ENCODE assay signal across 8 cellular contexts in the genomic region with DNA sequence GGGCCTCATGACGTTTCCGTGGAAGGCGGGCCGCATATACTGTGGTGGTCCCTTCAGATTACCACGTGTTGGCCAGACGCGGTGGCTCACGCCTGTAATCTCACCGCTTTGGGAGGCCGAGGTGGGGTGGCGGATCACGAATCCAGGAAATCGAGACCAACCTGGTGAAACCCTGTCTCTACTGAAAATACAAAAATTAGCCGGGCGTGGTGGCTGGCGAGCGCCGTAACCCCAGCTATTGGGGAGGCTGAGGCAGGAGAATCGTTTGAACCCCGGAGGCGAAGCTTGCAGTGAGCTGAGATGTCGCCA. TPM values are rescaled to one million over a fixed set of nuclear protein-coding genes. Genes with fewer than 3 reads are reported as not detected.
DNase-seq lines count a peak whose midpoint lies in the region; ATAC-seq and TF ChIP-seq lines count a peak whose summit lies in the region.

No MANE protein-coding gene starts in this region.

- H3K36me3 ChIP-seq in right lobe of liver (no peaks in the 10 kb centered on the region), thymus (ENCODE audit: control insufficient read depth, insufficient read depth) (no peaks in the 10 kb centered on the region)

- H3K4me1 Mint-ChIP-seq in activated CD4-positive, alpha-beta T cell treated with anti-CD3 and anti-CD28 coated beads, Interleukin-2, amount 10 ng/mL, durations not matched to agents 7 days and 5 days: peaks cover 13% of the 10 kb centered on the region

- 64% methylated on average over 7 of the region's 22 CpGs for WGBS in right lobe of liver (ENCODE audit: insufficient coverage, low coverage, low lambda C conversion rate, missing lambda C conversion rate)
- 76% methylated on average over 22 of the region's 22 CpGs for WGBS in thymus

- H3K4me3 Mint-ChIP-seq in activated CD4-positive, alpha-beta T cell treated with anti-CD3 and anti-CD28 coated beads, Interleukin-2, amount 10 ng/mL, durations not matched to agents 7 days and 5 days: peak overlapping the region; percentile 73

- H3K27ac ChIP-seq in right lobe of liver (peak overlapping the region; percentile 88 to 93 (median 91)), thymus (ENCODE audit: low read depth) (no peak overlapping the region)

- POLR2A ChIA-PET in activated CD4-positive, alpha-beta T cell treated with anti-CD3 and anti-CD28 coated beads, Interleukin-2, amount 10 ng/mL, durations not matched to agents 7 days and 5 days (lab: Charles Lee): no interaction called here

- peak overlapping the region; percentile 88 for H3K27ac Mint-ChIP-seq in activated CD4-positive, alpha-beta T cell treated with anti-CD3 and anti-CD28 coated beads, Interleukin-2, amount 10 ng/mL, durations not matched to agents 7 days and 5 days

- no peak for ATAC-seq in right lobe of liver
- no peak for ATAC-seq in GM18511 (IDR thresholded peaks at IDR 0.05; ENCODE audit: unreplicated experiment)

- intact Hi-C loops in right lobe of liver (cut with DNase I): loop anchor here (5.0 to 10.0 kb wide), 2 partner anchors 50 to 53 kb away; partner anchors contain the start of gene MAPK11 (in 1 of the 2)

- H3K4me3 ChIP-seq in astrocyte of the cerebellum (ENCODE audit: low read depth, low read length): peak overlapping the region; percentile 53
- H3K4me3 ChIP-seq in right lobe of liver: peak overlapping the region; percentile 85 to 92 (median 92)
- H3K4me3 ChIP-seq in thymus (ENCODE audit: low read length): peak overlapping the region; percentile 77

- TF ChIP-seq POLR2A in right lobe of liver (IDR thresholded peaks at IDR 0.05): no peak

- H3K36me3 Mint-ChIP-seq in activated CD4-positive, alpha-beta T cell treated with anti-CD3 and anti-CD28 coated beads, Interleukin-2, amount 10 ng/mL, durations not matched to agents 7 days and 5 days (ENCODE audit: low read depth): no peaks in the 10 kb centered on the region

- CTCF ChIA-PET in activated CD4-positive, alpha-beta T cell treated with anti-CD3 and anti-CD28 coated beads, Interleukin-2, amount 10 ng/mL, durations not matched to agents 7 days and 5 days (lab: Charles Lee): interaction anchor here (0.5 to 8.6 kb wide), 8 partner anchors 12 to 198 kb away, joined by 3 to 54 read pairs (median 4); partner anchors contain the start of genes PLXNB2 and SCO2

- in situ Hi-C loops in astrocyte of the cerebellum (cut with HindIII; ENCODE audit: low sequenced_read_pairs): no loop called here

- H3K9me3 ChIP-seq in right lobe of liver: no peaks in the 10 kb centered on the region
- no peaks in the 10 kb centered on the region for H3K9me3 ChIP-seq in thymus (ENCODE audit: control insufficient read depth)

- peaks cover 24% of the 10 kb centered on the region for H3K27me3 Mint-ChIP-seq in activated CD4-positive, alpha-beta T cell treated with anti-CD3 and anti-CD28 coated beads, Interleukin-2, amount 10 ng/mL, durations not matched to agents 7 days and 5 days

- H3K27me3 ChIP-seq in right lobe of liver: no peaks in the 10 kb centered on the region
- H3K27me3 ChIP-seq in thymus (ENCODE audit: control insufficient read depth, insufficient read depth): peaks cover 15% of the 10 kb centered on the region

- H3K4me1 ChIP-seq in right lobe of liver: peaks cover 0 to 8% (median 3%) of the 10 kb centered on the region in 4 donors
- peaks cover 4% of the 10 kb centered on the region for H3K4me1 ChIP-seq in thymus (ENCODE audit: control insufficient read depth, insufficient read depth, low read length)

- no peak for TF ChIP-seq CTCF in astrocyte of the cerebellum (IDR thresholded peaks at IDR 0.05; ENCODE audit: low read depth, low read length, missing control alignments)
- no peak for TF ChIP-seq CTCF in right lobe of liver (IDR thresholded peaks at IDR 0.05)

- no peaks in the 10 kb centered on the region for H3K9me3 Mint-ChIP-seq in activated CD4-positive, alpha-beta T cell treated with anti-CD3 and anti-CD28 coated beads, Interleukin-2, amount 10 ng/mL, durations not matched to agents 7 days and 5 days

- DNase-seq in activated CD4-positive, alpha-beta T cell treated with anti-CD3 and anti-CD28 coated beads, Interleukin-2, amount 10 ng/mL, durations not matched to agents 7 days and 5 days: no peak
- DNase-seq in activated CD4-positive, alpha-beta T cell treated with anti-CD3 and anti-CD28 coated beads, Interleukin-2, amount 50 U/mL, for 4 hours: no peak
- DNase-seq in astrocyte of the cerebellum (ENCODE audit: low read depth) (no peak), right lobe of liver (no peak), inferior parietal cortex (ENCODE audit: extremely low spot score) (no peak)
- no peak for DNase-seq in effector CD4-positive, alpha-beta T cell

RNA-seq across cellular contexts. Expression of gene DENND6B, which starts 0.9 kb away (rescaled TPM):
- total RNA-seq in activated CD4-positive, alpha-beta T cell treated with anti-CD3 and anti-CD28 coated beads, Interleukin-2, amount 10 ng/mL, durations not matched to agents 7 days and 5 days: 1 to 10 TPM; 3.1 to 3.6 TPM
- 1 to 10 TPM in 5 of 6 experiments, under 1 TPM in 1; 0.98 to 4.1 (median 1.9) TPM for total RNA-seq in right lobe of liver
- polyA plus RNA-seq in thymus: 8.3 TPM

RNA-seq across cellular contexts. Expression of gene PPP6R2, which starts 15.5 kb away (rescaled TPM):
- total RNA-seq in activated CD4-positive, alpha-beta T cell treated with anti-CD3 and anti-CD28 coated beads, Interleukin-2, amount 10 ng/mL, durations not matched to agents 7 days and 5 days: 10 to 100 TPM; 55.6 to 67.6 TPM
- 10 to 100 TPM; 38.3 to 80.3 (median 54.4) TPM for total RNA-seq in right lobe of liver
- polyA plus RNA-seq in thymus: 45.4 TPM

RNA-seq across cellular contexts. Expression of gene PLXNB2, which starts 20.2 kb away (rescaled TPM):
- total RNA-seq in activated CD4-positive, alpha-beta T cell treated with anti-CD3 and anti-CD28 coated beads, Interleukin-2, amount 10 ng/mL, durations not matched to agents 7 days and 5 days: 10 to 100 TPM; 10.7 to 11.1 TPM
- total RNA-seq in right lobe of liver: 100 to 1,000 TPM; 154 to 181 (median 161) TPM
- polyA plus RNA-seq in thymus: 53.2 TPM

RNA-seq across cellular contexts. Expression of gene MAPK11, which starts 57.5 kb away (rescaled TPM):
- 10 to 100 TPM; 10.7 to 12.6 TPM for total RNA-seq in activated CD4-positive, alpha-beta T cell treated with anti-CD3 and anti-CD28 coated beads, Interleukin-2, amount 10 ng/mL, durations not matched to agents 7 days and 5 days
- total RNA-seq in right lobe of liver: 1 to 10 TPM; 1.7 to 6.4 (median 2.5) TPM
- polyA plus RNA-seq in thymus: 17.7 TPM

Comparison
In these comparisons a context has a peak if more than half of its experiments do, and no peak if none do; other contexts are left out.
1. RNA of gene PLXNB2, which starts 20.2 kb away (total RNA-seq): 154 to 181 TPM in right lobe of liver; 10.7 to 11.1 TPM in activated CD4-positive, alpha-beta T cell treated with anti-CD3 and anti-CD28 coated beads, Interleukin-2, amount 10 ng/mL, durations not matched to agents 7 days and 5 days; every median in the first group is over 10 times any median in the second.
2. Peak in every context shown above with its lines, with median percentiles within 50 percentile points of each other: H3K4me3 ChIP-seq.